Comparison of ENCODE assay signal across 8 cellular contexts in genomic region chr20:59042151-59042795, GRCh38. TPM values are rescaled to one million over a fixed set of nuclear protein-coding genes. Genes with fewer than 3 reads are reported as not detected.
A peak's percentile ranks its signal among the peaks of the same experiment; 100 is the strongest.
DNase-seq lines count a peak whose midpoint lies in the region; ATAC-seq and TF ChIP-seq lines count a peak whose summit lies in the region.

Gene PRELID3B (minus strand): TSS chr20:59042786. CDS start chr20:59042730, 56 bp downstream.

- H3K27ac ChIP-seq in PC-3 (ENCODE audit: low read length) (peak within 1 kb of the TSS; percentile 87), substantia nigra (ENCODE audit: low read depth, low read length, poor library complexity, severe bottlenecking) (peak within 1 kb of the TSS; percentile 85)

- CTCF ChIA-PET in PC-3 (lab: Charles Lee): no interaction called here

- peak within 1 kb of the TSS; percentile 72 for H3K4me3 ChIP-seq in PC-3 (ENCODE audit: low read length)

- DNase-seq in AG08395 (ENCODE audit: low spot score): peak; percentile 9
- peak; percentile 40 for DNase-seq in GM13977 (ENCODE audit: low spot score)
- peak; percentile 59 for DNase-seq in PC-3
- no peak for DNase-seq in chondrocyte (ENCODE audit: low spot score)
- DNase-seq in left lobe of liver (ENCODE audit: low spot score): no peak
- DNase-seq in substantia nigra (lab: John Stamatoyannopoulos, UW): peak in 6 of 49 donors; percentile 37 to 50 (median 44)
- DNase-seq in NCI-H187 treated with DMSO at 0.1 percent for 48 hours (lab: John Stamatoyannopoulos, UW): no peak

- peak within 1 kb of the TSS; percentile 75 for H3K27ac Mint-ChIP-seq in chondrocyte (ENCODE audit: unreplicated experiment)

- ATAC-seq in HG02852 (IDR thresholded peaks at IDR 0.05; ENCODE audit: unreplicated experiment): peak; percentile 36
- ATAC-seq in PC-3: peak; percentile 35
- ATAC-seq in left lobe of liver: peak; percentile 47

- H3K4me3 Mint-ChIP-seq in chondrocyte (ENCODE audit: unreplicated experiment): peak within 1 kb of the TSS; percentile 84

- peaks cover 54% of the 10 kb centered on the region for H3K79me2 ChIP-seq in PC-3 (ENCODE audit: low read length)

- BruUV-seq in PC-3 (replicated peaks; lab: Mats Ljungman, UMichigan): no TSS peak

- H4K20me1 ChIP-seq in PC-3 (ENCODE audit: low read length): peaks cover 33% of the 10 kb centered on the region

- H3K27me3 ChIP-seq in PC-3 (ENCODE audit: low read length): no peaks in the 10 kb centered on the region

- peak within 1 kb of the TSS; percentile 93 for H3K4me2 ChIP-seq in PC-3 (ENCODE audit: low read length)

- peaks cover 31% of the 10 kb centered on the region for H3K36me3 ChIP-seq in PC-3 (ENCODE audit: low read depth, low read length)

- no peaks in the 10 kb centered on the region for H3K9me2 ChIP-seq in PC-3 (replicated peaks; ENCODE audit: low read length)

- no peaks in the 10 kb centered on the region for H3K27me3 Mint-ChIP-seq in chondrocyte (ENCODE audit: low read depth)

- H3K9ac ChIP-seq in PC-3 (ENCODE audit: low read length): peak within 1 kb of the TSS; percentile 92

- peaks cover 4% of the 10 kb centered on the region for H3F3A ChIP-seq in PC-3 (ENCODE audit: low read length, unreplicated experiment)

- TF ChIP-seq CTCF in GM13977 (IDR thresholded peaks at IDR 0.05; ENCODE audit: extremely low read depth, insufficient read depth, missing control alignments): no peak
- 0 out of 2 replicates have a peak, but pooled peaks have one; percentile 15 for TF ChIP-seq CTCF in PC-3 (conservative IDR thresholded peaks at IDR 0.05; ENCODE audit: low read depth, low read length)
- TF ChIP-seq CTCF in chondrocyte (IDR thresholded peaks at IDR 0.05): peak; percentile 33

- H3K4me1 Mint-ChIP-seq in chondrocyte (ENCODE audit: low read depth): peaks cover 38% of the 10 kb centered on the region

- in situ Hi-C loops in GM13977 (cut with MboI; ENCODE audit: low pct_unique_long_range_greater_than_20kb, low sequenced_read_pairs, unreplicated experiment): no loop called here

- H2AFZ ChIP-seq in PC-3 (ENCODE audit: low read length): peak within 1 kb of the TSS; percentile 82

- no peaks in the 10 kb centered on the region for H3K9me3 ChIP-seq in PC-3 (ENCODE audit: low read length)

- H3K36me3 Mint-ChIP-seq in chondrocyte (ENCODE audit: low read depth): peaks cover 7% of the 10 kb centered on the region

- intact Hi-C loops in PC-3 (cut with micrococcal nuclease): loop anchor here (1.0 to 5.0 kb wide), 3 partner anchors 10 to 390 kb away; partner anchors contain the start of genes ATP5F1E, NELFCD and STX16

- no peaks in the 10 kb centered on the region for H3K9me3 Mint-ChIP-seq in chondrocyte (ENCODE audit: low read depth)

- POLR2A ChIA-PET in PC-3 (lab: Charles Lee; ENCODE audit: unreplicated experiment): interaction anchor here (1.0 kb wide), 2 partner anchors 10 to 151 kb away, joined by 3 to 4 read pairs; partner anchors contain the start of gene ATP5F1E

- H3K4me1 ChIP-seq in PC-3 (ENCODE audit: insufficient read depth, low read length): peaks cover 48% of the 10 kb centered on the region

RNA-seq across cellular contexts. Expression of gene PRELID3B, which starts in this region (rescaled TPM):
- total RNA-seq in PC-3 (2014; rRNA removed) (118 and 181 TPM in 2 replicates), chondrocyte (38.0 to 44.4 TPM (median 41.1 TPM) in 3 replicates), left lobe of liver (16.4 TPM)

Comparison
In these comparisons a context has a peak if more than half of its experiments do, and no peak if none do; other contexts are left out.
1. DNase-seq: peak in AG08395 (single experiment), GM13977 (single experiment) and PC-3 (single experiment); none in chondrocyte (single experiment), left lobe of liver (single experiment) and NCI-H187 treated with DMSO at 0.1 percent for 48 hours (single experiment).
2. Peak in every context shown above with its lines, with median percentiles within 50 percentile points of each other: ATAC-seq.